Comparison of ENCODE assay signal across 8 cellular contexts in the genomic region with DNA sequence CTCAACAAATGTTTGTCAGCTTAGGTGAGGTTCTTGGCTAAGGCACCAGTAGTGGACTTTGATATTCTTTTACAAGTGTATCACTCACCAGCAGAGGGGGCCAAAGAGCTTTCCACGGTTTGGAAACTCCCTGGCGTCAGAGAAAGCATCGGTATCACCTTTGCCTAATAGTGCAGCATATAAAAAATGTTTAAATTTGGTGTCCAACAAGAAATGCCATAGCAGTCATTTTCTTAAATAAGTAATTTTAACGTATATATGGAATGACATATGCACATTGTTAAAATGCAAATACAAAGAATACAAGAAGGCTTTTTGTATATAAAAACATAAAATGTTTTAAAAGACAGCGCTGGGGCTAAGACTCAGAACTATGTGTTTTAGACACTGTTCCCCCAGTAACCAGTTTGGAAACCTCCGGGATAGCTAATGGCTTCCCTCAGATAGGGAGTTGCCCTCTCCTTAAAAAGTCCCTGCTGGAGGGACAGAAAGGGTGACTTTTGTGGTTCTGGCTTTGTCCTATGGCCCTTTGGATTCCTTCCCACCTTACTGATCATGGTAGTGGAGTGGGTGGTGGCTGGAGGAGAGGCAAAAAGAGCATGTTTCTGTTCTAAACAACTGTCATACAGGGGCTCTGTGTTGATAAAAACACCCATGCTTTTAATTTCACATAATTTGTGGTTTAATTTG.
DNase-seq lines count a peak whose midpoint lies in the region; ATAC-seq and TF ChIP-seq lines count a peak whose summit lies in the region.

No MANE protein-coding gene starts in this region.

- H3K27me3 ChIP-seq in ACC112 (ENCODE audit: insufficient read depth, low read length): no peaks in the 10 kb centered on the region
- no peaks in the 10 kb centered on the region for H3K27me3 ChIP-seq in dorsolateral prefrontal cortex

- H3K4me3 ChIP-seq in ACC112 (ENCODE audit: low read depth, low read length) (peak overlapping the region; percentile 32), dorsolateral prefrontal cortex (peak overlapping the region in 31 of 59 donors; percentile 2 to 50 (median 36))

- peak; percentile 63 to 92 (median 84) for TF ChIP-seq CTCF in dorsolateral prefrontal cortex (IDR thresholded peaks at IDR 0.05 in 54 of 56, conservative IDR thresholded peaks at IDR 0.05 in 2 of 56; ENCODE audit: low read depth in 1 of 56, partially characterized antibody in 56 of 56)

- DNase-seq in NCI-H748 (lab: John Stamatoyannopoulos, UW; ENCODE audit: unreplicated experiment): peak; percentile 79
- DNase-seq in activated CD4-positive, alpha-beta T cell treated with anti-CD3 and anti-CD28 coated beads, Interleukin-2, amount 50 U/mL, for 24 hours (ENCODE audit: low read depth in 1 of 2, low spot score in 1 of 2): peak; percentile 54 to 83
- DNase-seq in dorsolateral prefrontal cortex: peak; percentile 44 to 87 (median 80)
- DNase-seq in lung microvascular endothelial cell (ENCODE audit: low read depth in 2 of 2): peak; percentile 87 to 93
- peak; percentile 82 for DNase-seq in stimulated activated CD8-positive, alpha-beta memory T cell treated with anti-CD3 and anti-CD28 coated beads, Interleukin-12 subunit alpha, Interleukin-12 subunit beta, amount 100 ng/mL, for 1 hour (ENCODE audit: low read depth)

- no peaks in the 10 kb centered on the region for H3K79me2 ChIP-seq in ACC112 (ENCODE audit: control insufficient read depth, insufficient read depth, low read length, unreplicated experiment)

- no peaks in the 10 kb centered on the region for H3K36me3 ChIP-seq in ACC112 (ENCODE audit: insufficient read depth, low read length)

- ATAC-seq in GM18858 (IDR thresholded peaks at IDR 0.05; ENCODE audit: unreplicated experiment): peak; percentile 52
- peak; percentile 62 for ATAC-seq in HG03378 (IDR thresholded peaks at IDR 0.05; ENCODE audit: unreplicated experiment)

- peak overlapping the region; percentile 24; the same call in 1 of the 2 replicates for H3K27ac ChIP-seq in ACC112 (ENCODE audit: low read depth, low read length)
- H3K27ac ChIP-seq in dorsolateral prefrontal cortex: peak overlapping the region in 4 of 59 donors; percentile 16 to 55 (median 32)

- peaks cover 21% of the 10 kb centered on the region for H3K4me1 ChIP-seq in ACC112 (ENCODE audit: control insufficient read depth, insufficient read depth, low read length, unreplicated experiment)

- H2AFZ ChIP-seq in ACC112 (ENCODE audit: low read length, unreplicated experiment): peak overlapping the region; percentile 67

- intact Hi-C loops in dorsolateral prefrontal cortex (cut with DNase I): loop anchor here (1.0 to 5.0 kb wide), 5 partner anchors 199 to 1164 kb away; a partner anchor contains a TSS
